Comparison of ENCODE assay signal across 10 cellular contexts in the genomic region with DNA sequence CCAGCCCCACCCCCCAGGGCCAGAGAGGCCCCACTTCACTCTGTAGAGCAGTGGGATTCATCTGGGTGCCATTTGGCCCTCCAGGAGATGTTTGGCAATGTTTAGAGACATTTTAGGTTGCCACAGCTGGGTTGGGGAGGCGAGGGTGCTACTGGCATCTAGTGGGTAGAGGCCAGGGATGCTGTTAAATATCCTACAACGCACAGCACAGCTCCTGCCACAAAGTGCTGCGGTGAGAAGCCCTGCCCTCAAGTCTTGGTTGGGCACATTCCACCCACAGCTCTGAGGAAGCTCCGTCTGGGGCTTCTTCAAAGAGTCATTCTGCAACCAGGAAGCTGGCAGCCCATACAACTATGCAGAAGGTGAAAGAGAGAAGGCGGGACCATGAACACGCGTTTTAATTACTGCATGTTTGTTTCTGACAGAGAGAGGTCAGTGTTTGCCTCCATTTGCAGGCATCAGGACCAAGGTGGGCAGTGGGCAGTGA. TPM values are rescaled to one million over a fixed set of nuclear protein-coding genes. Genes with fewer than 3 reads are reported as not detected.
A peak's percentile ranks its signal among the peaks of the same experiment; 100 is the strongest.
DNase-seq lines count a peak whose midpoint lies in the region; ATAC-seq and TF ChIP-seq lines count a peak whose summit lies in the region.
"Had no signal": no experiment of that assay in that cellular context is flagged by ENCODE, and none has a peak within 500 bp of the region (broad histone marks: within the 10 kb centered on the region; RNA-seq: fewer than 3 reads in every experiment).

No MANE protein-coding gene starts in this region.

- CTCF ChIA-PET in activated CD8-positive, alpha-beta memory T cell treated with anti-CD3 and anti-CD28 coated beads, Interleukin-2, amount 10 ng/mL, durations not matched to agents 7 days and 5 days (lab: Charles Lee): interaction anchor here (0.7 to 14.0 kb wide), 23 partner anchors 9 to 401 kb away, joined by 3 to 167 read pairs (median 7); partner anchors contain the start of gene TMSB4X

- DNase-seq in Right ventricle myocardium inferior (ENCODE audit: missing footprints): peak; percentile 45
- DNase-seq in right atrium auricular region (ENCODE audit: low spot score): no peak
- peak; percentile 93 for DNase-seq in activated CD8-positive, alpha-beta memory T cell treated with anti-CD3 and anti-CD28 coated beads, Interleukin-2, amount 10 ng/mL, durations not matched to agents 7 days and 5 days
- DNase-seq in right lobe of liver: no peak
- peak in 15 of 49 donors; percentile 1 to 30 (median 8) for DNase-seq in substantia nigra (lab: John Stamatoyannopoulos, UW)
- no peak for DNase-seq in SK-N-DZ (ENCODE audit: low spot score)
- DNase-seq in NCI-H2227 (lab: John Stamatoyannopoulos, UW; ENCODE audit: unreplicated experiment): no peak

- no peaks in the 10 kb centered on the region for H3K36me3 Mint-ChIP-seq in activated CD8-positive, alpha-beta memory T cell treated with anti-CD3 and anti-CD28 coated beads, Interleukin-2, amount 10 ng/mL, durations not matched to agents 7 days and 5 days

- peak overlapping the region; percentile 95 for H3K27ac Mint-ChIP-seq in activated CD8-positive, alpha-beta memory T cell treated with anti-CD3 and anti-CD28 coated beads, Interleukin-2, amount 10 ng/mL, durations not matched to agents 7 days and 5 days

- ATAC-seq in Right ventricle myocardium inferior: peak; percentile 50
- peak; percentile 52 for ATAC-seq in HG03520 (IDR thresholded peaks at IDR 0.05; ENCODE audit: unreplicated experiment)
- peak; percentile 74 for ATAC-seq in activated CD8-positive, alpha-beta memory T cell treated with anti-CD3 and anti-CD28 coated beads, Interleukin-2, amount 10 ng/mL, durations not matched to agents 7 days and 5 days
- ATAC-seq in right lobe of liver: peak; percentile 39 to 54 (median 46)
- ATAC-seq: A549 had no signal

- TF ChIP-seq POLR2A in right lobe of liver (IDR thresholded peaks at IDR 0.05): no peak

- H3K9me3 ChIP-seq in right atrium auricular region (peaks cover 0 to 6% of the 10 kb centered on the region in 2 donors), right lobe of liver (no peaks in the 10 kb centered on the region)
- H3K9me3 ChIP-seq: A549 had no signal

- intact Hi-C loops in Right ventricle myocardium inferior (cut with DNase I): no loop called here
- intact Hi-C loops in right lobe of liver (cut with DNase I): no loop called here

- no peaks in the 10 kb centered on the region for H3K9me3 Mint-ChIP-seq in activated CD8-positive, alpha-beta memory T cell treated with anti-CD3 and anti-CD28 coated beads, Interleukin-2, amount 10 ng/mL, durations not matched to agents 7 days and 5 days (ENCODE audit: low read depth)

- H3K27me3 ChIP-seq in right atrium auricular region (no peaks in the 10 kb centered on the region), right lobe of liver (no peaks in the 10 kb centered on the region)

- no peak for TF ChIP-seq CTCF in right atrium auricular region (IDR thresholded peaks at IDR 0.05)
- TF ChIP-seq CTCF in right lobe of liver (IDR thresholded peaks at IDR 0.05): no peak

- H3K27ac ChIP-seq in right atrium auricular region: no peak overlapping the region
- H3K27ac ChIP-seq in right lobe of liver: no peak overlapping the region
- H3K27ac ChIP-seq in substantia nigra (ENCODE audit: low read depth, low read length, poor library complexity, severe bottlenecking): peak overlapping the region; percentile 35
- H3K27ac ChIP-seq: parathyroid adenoma had no signal

- H3K4me1 Mint-ChIP-seq in activated CD8-positive, alpha-beta memory T cell treated with anti-CD3 and anti-CD28 coated beads, Interleukin-2, amount 10 ng/mL, durations not matched to agents 7 days and 5 days: peaks cover 83% of the 10 kb centered on the region

- H3K27me3 Mint-ChIP-seq in activated CD8-positive, alpha-beta memory T cell treated with anti-CD3 and anti-CD28 coated beads, Interleukin-2, amount 10 ng/mL, durations not matched to agents 7 days and 5 days: no peaks in the 10 kb centered on the region

- H3K4me1 ChIP-seq in right atrium auricular region (peaks cover 0 to 13% of the 10 kb centered on the region in 2 donors), right lobe of liver (peaks cover 0 to 4% (median 0%) of the 10 kb centered on the region in 4 donors)
- H3K4me1 ChIP-seq: parathyroid adenoma had no signal

- no peaks in the 10 kb centered on the region for H3K36me3 ChIP-seq in right atrium auricular region
- no peaks in the 10 kb centered on the region for H3K36me3 ChIP-seq in right lobe of liver

- H3K4me3 Mint-ChIP-seq in activated CD8-positive, alpha-beta memory T cell treated with anti-CD3 and anti-CD28 coated beads, Interleukin-2, amount 10 ng/mL, durations not matched to agents 7 days and 5 days: peak overlapping the region; percentile 71

- 34% methylated on average over 2 of the region's 7 CpGs for WGBS in right lobe of liver (ENCODE audit: insufficient coverage, low coverage, low lambda C conversion rate, missing lambda C conversion rate)

- H3K4me3 ChIP-seq in right atrium auricular region (no peak overlapping the region), right lobe of liver (no peak overlapping the region)
- H3K4me3 ChIP-seq: A549 had no signal

RNA-seq across cellular contexts. Expression of gene FAM9C, which starts 48.1 kb away (rescaled TPM):
- 0.38 TPM for total RNA-seq in Right ventricle myocardium inferior
- total RNA-seq in right atrium auricular region: not detected
- total RNA-seq in activated CD8-positive, alpha-beta memory T cell treated with anti-CD3 and anti-CD28 coated beads, Interleukin-2, amount 10 ng/mL, durations not matched to agents 7 days and 5 days: not detected
- not detected for total RNA-seq in right lobe of liver
- polyA plus RNA-seq in SK-N-DZ (2014; cell fraction: cytosol; rRNA removed): not detected in 2 replicates
- polyA plus RNA-seq in SK-N-DZ (2014; cell fraction: nucleus; rRNA removed): not detected in 2 replicates

Comparison
In these comparisons a context has a peak if more than half of its experiments do, and no peak if none do; other contexts are left out.
1. DNase-seq: peak in Right ventricle myocardium inferior (single experiment) and activated CD8-positive, alpha-beta memory T cell treated with anti-CD3 and anti-CD28 coated beads, Interleukin-2, amount 10 ng/mL, durations not matched to agents 7 days and 5 days (single experiment); none in right atrium auricular region (single experiment), right lobe of liver (0 of 3), SK-N-DZ (single experiment) and NCI-H2227 (single experiment).
2. Peak in every context shown above with its lines, with median percentiles within 50 percentile points of each other: ATAC-seq.